Comparison of ENCODE assay signal across 9 cellular contexts in the genomic region with DNA sequence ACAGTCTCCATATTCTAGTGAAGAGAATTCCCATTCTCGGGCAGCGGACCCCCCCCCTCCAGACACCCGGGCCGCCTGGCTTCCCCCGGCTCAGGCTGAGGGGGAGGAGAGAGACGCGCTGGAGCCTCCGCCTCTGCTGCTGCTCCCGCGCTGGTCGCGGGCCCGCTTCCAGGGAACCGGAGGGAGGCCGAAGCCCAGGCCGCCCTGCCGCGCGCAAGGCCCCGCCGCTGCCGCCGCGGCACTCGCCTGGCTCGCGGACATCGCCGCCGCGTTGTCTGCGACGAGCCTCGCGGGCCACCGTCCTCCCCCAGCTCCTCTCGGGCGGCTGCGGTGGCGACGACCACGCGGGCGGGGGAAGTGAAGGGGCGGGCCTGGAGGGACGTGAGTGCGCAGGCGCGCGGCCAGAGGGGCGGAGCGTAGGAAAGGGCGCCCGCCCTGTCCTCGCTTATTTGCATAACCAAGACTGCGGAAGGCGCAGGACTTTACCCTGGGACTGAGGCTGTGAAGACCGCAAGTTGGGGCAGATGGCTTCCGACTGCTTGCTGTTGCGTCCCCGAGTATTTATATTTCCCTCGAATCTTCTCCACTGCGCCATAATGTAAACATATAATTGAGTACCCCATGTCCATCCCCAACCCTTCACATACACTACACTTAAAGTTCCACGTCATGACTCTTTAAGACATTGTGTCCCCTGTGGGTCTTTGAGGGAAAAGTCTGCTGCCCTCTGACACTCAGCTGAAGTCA. TPM values are rescaled to one million over a fixed set of nuclear protein-coding genes. Genes with fewer than 3 reads are reported as not detected.
DNase-seq lines count a peak whose midpoint lies in the region; ATAC-seq, FAIRE-seq and TF ChIP-seq lines count a peak whose summit lies in the region.
"Had no signal": no experiment of that assay in that cellular context is flagged by ENCODE, and none has a peak within 500 bp of the region (broad histone marks: within the 10 kb centered on the region; RNA-seq: fewer than 3 reads in every experiment).

A gene with protein sequence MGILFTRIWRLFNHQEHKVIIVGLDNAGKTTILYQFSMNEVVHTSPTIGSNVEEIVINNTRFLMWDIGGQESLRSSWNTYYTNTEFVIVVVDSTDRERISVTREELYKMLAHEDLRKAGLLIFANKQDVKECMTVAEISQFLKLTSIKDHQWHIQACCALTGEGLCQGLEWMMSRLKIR (minus strand): TSS at position 279 of the 747 bp plus-strand sequence. CDS start 245 bp downstream, at position 34.

- no peaks in the 10 kb centered on the region for H3K36me3 ChIP-seq in kidney (ENCODE audit: control insufficient read depth in 1 of 2, insufficient read depth in 2 of 2, low read length in 2 of 2)

- peak within 1 kb of the TSS; percentile 91 to 92 for H3K9ac ChIP-seq in kidney (ENCODE audit: low read length in 2 of 2)

- peak within 1 kb of the TSS; percentile 93 for H3K4me3 ChIP-seq in AG10803 (ENCODE audit: low read length)
- peak within 1 kb of the TSS; percentile 90 to 98 for H3K4me3 ChIP-seq in kidney (ENCODE audit: low read length in 2 of 2)

- peak within 1 kb of the TSS; percentile 87 for H3K27ac ChIP-seq in kidney (ENCODE audit: low read depth in 2 of 2, low read length in 2 of 2)

- ATAC-seq in GM19043 (IDR thresholded peaks at IDR 0.05; ENCODE audit: low read depth, unreplicated experiment) (peak; percentile 95), HG03378 (IDR thresholded peaks at IDR 0.05; ENCODE audit: unreplicated experiment) (peak; percentile 96)

- no peak for FAIRE-seq in kidney (lab: Jason Lieb, UNC)
- FAIRE-seq: colon had no signal

- H3K9me3 ChIP-seq in kidney (ENCODE audit: control insufficient read depth in 1 of 2, low read length in 2 of 2), result no peaks in the 10 kb centered on the region

- TF ChIP-seq CTCF in AG10803 (conservative IDR thresholded peaks at IDR 0.05; ENCODE audit: low read length), result 0 out of 2 replicates have a peak, but pooled peaks have one; percentile 6
- no peak for TF ChIP-seq CTCF in kidney (IDR thresholded peaks at IDR 0.05; ENCODE audit: borderline replicate concordance, extremely low read depth, insufficient read depth)

- intact Hi-C loops in kidney (cut with DNase I), result no loop called here

- DNase-seq in AG10803 (ENCODE audit: low read depth) (peak; percentile 95), NCI-H460 (ENCODE audit: extremely low read depth, low read depth) (peak; percentile 94), cerebellar nuclear complex (lab: John Stamatoyannopoulos, UW) (peak; percentile 64 to 76), kidney (peak; percentile 99)
- peak; percentile 98 for DNase-seq in activated CD4-positive, CD25-positive, alpha-beta regulatory T cell treated with anti-CD3 and anti-CD28 coated beads, Interleukin-2, amount 50 U/mL, for 72 hours
- DNase-seq in stimulated activated CD4-positive, alpha-beta T cell treated with anti-CD3 and anti-CD28 coated beads, Interleukin-15, amount 100 ng/mL, for 24 hours, result peak; percentile 92

- H3K4me1 ChIP-seq in kidney (ENCODE audit: control insufficient read depth in 1 of 2, insufficient read depth in 1 of 2, low read depth in 1 of 2, low read length in 2 of 2), result peaks cover 3 to 4% of the 10 kb centered on the region in 2 donors

RNA-seq across cellular contexts. Expression of the gene that starts here (rescaled TPM):
- 73.6 and 78.8 TPM in 2 replicates for total RNA-seq in NCI-H460 (2014; rRNA removed; shearing (Covaris generic))
- polyA plus RNA-seq in NCI-H460 (2014; cell fraction: nucleus; rRNA removed), result 32.2 and 38.3 TPM in 2 replicates
- total RNA-seq in kidney, result 47.3 TPM
- 18.1 TPM for polyA plus RNA-seq in kidney (ENCODE audit: insufficient read depth, low read depth, low replicate concordance)

Comparison
In these comparisons a context has a peak if more than half of its experiments do, and no peak if none do; other contexts are left out.
1. Peak in every context shown above with its lines: DNase-seq, ATAC-seq, H3K4me3 ChIP-seq and H3K27ac ChIP-seq.